ENCODE assay signal across 1 cellular context in the genomic region with DNA sequence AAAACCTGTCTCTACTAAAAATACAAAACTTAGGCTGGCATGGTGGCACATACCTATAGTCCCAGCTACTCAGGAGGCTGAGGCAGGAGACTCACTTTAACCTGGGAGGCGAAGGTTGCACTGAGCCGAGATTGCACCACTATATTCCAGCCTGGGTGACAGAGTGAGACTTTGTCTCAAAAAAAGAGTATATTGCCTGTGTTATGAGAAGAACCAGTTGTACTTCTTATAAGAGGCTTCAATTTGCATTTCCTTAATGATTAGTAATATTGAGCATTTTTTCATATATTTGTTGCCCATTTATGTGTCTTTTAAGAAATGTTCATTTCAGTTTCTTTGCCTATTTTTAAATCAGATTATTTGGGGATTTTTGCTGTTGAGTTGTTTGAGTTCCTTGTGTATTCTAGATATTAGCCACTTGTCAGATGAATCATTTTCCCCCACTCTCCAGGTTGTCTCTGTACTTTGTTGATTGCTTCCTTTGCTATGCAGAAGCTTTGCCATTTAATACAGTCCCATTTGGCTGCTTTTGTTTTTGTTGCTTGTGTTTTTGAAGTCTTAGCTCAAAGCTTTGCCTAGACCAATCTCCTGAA.
TF ChIP-seq lines count a peak whose summit lies in the region.

No MANE protein-coding gene starts in this region.

TF ChIP-seq in GM12878, 131 proteins besides CTCF, POLR2A, EP300 and RAD21 (continued from another document):
- TF ChIP-seq ZBTB33 (IDR thresholded peaks at IDR 0.05) (no peak), ZBED1 (IDR thresholded peaks at IDR 0.05; ENCODE audit: borderline replicate concordance) (no peak), RFX5 (IDR thresholded peaks at IDR 0.05; ENCODE audit: low read depth, low read length) (no peak), POLR2AphosphoS5 (IDR thresholded peaks at IDR 0.05; ENCODE audit: low read length) (no peak), CHD1 (IDR thresholded peaks at IDR 0.05; ENCODE audit: low read depth, low read length) (no peak), TARDBP (IDR thresholded peaks at IDR 0.05; ENCODE audit: borderline replicate concordance) (no peak), NFXL1 (IDR thresholded peaks at IDR 0.05; ENCODE audit: borderline replicate concordance) (no peak), FOXM1 (IDR thresholded peaks at IDR 0.05; ENCODE audit: low read depth, low read length) (peak; percentile 80), CREM (IDR thresholded peaks at IDR 0.05; ENCODE audit: low read depth) (no peak; the same call in 1 of the 2 replicates), SREBF2 (IDR thresholded peaks at IDR 0.05; ENCODE audit: low read length) (no peak), JUNB (IDR thresholded peaks at IDR 0.05) (peak; percentile 82), NR2F1 (conservative IDR thresholded peaks at IDR 0.05) (no peak), BMI1 (IDR thresholded peaks at IDR 0.05; ENCODE audit: borderline replicate concordance) (no peak), EED (IDR thresholded peaks at IDR 0.05; ENCODE audit: low read depth) (no peak), JUND (IDR thresholded peaks at IDR 0.05; ENCODE audit: low read depth, low read length) (no peak), ZNF217 (IDR thresholded peaks at IDR 0.05) (no peak), ETV6 (conservative IDR thresholded peaks at IDR 0.05 in 1 of 2, IDR thresholded peaks at IDR 0.05 in 1 of 2; ENCODE audit: borderline replicate concordance in 1 of 2, low read depth in 1 of 2) (peak in 1 of 2 experiments; percentile 47; a peak in 1 of 4 replicates), BACH1 (IDR thresholded peaks at IDR 0.05; ENCODE audit: borderline replicate concordance) (no peak), RBBP5 (conservative IDR thresholded peaks at IDR 0.05) (no peak), CREB1 (IDR thresholded peaks at IDR 0.05; ENCODE audit: low read depth) (no peak), FOS (IDR thresholded peaks at IDR 0.05; ENCODE audit: borderline replicate concordance, extremely low read depth, insufficient read length) (no peak), YY1 (IDR thresholded peaks at IDR 0.05; ENCODE audit: low read depth, low read length) (no peak), NFIC (IDR thresholded peaks at IDR 0.05; ENCODE audit: low read depth, low read length) (peak; percentile 65; the same call in 1 of the 2 replicates), CBX3 (IDR thresholded peaks at IDR 0.05; ENCODE audit: borderline replicate concordance, low read depth) (no peak), TBL1XR1 (IDR thresholded peaks at IDR 0.05; ENCODE audit: low read depth, low read length) (no peak), MTA3 (IDR thresholded peaks at IDR 0.05; ENCODE audit: borderline replicate concordance, low read length) (no peak), ZNF687 (IDR thresholded peaks at IDR 0.05) (no peak), CHD2 (IDR thresholded peaks at IDR 0.05; ENCODE audit: borderline replicate concordance, low read depth, low read length) (no peak), NBN (IDR thresholded peaks at IDR 0.05) (no peak), ZNF622 (IDR thresholded peaks at IDR 0.05) (no peak), MEF2A (IDR thresholded peaks at IDR 0.05; ENCODE audit: insufficient read depth, low read depth, low read length) (peak; percentile 88), IRF3 (IDR thresholded peaks at IDR 0.05) (no peak)
- TF ChIP-seq, protein P1, sequence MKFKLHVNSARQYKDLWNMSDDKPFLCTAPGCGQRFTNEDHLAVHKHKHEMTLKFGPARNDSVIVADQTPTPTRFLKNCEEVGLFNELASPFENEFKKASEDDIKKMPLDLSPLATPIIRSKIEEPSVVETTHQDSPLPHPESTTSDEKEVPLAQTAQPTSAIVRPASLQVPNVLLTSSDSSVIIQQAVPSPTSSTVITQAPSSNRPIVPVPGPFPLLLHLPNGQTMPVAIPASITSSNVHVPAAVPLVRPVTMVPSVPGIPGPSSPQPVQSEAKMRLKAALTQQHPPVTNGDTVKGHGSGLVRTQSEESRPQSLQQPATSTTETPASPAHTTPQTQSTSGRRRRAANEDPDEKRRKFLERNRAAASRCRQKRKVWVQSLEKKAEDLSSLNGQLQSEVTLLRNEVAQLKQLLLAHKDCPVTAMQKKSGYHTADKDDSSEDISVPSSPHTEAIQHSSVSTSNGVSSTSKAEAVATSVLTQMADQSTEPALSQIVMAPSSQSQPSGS (IDR thresholded peaks at IDR 0.05; ENCODE audit: low read length): peak; percentile 34; the same call in 1 of the 2 replicates
- TF ChIP-seq, protein P2, sequence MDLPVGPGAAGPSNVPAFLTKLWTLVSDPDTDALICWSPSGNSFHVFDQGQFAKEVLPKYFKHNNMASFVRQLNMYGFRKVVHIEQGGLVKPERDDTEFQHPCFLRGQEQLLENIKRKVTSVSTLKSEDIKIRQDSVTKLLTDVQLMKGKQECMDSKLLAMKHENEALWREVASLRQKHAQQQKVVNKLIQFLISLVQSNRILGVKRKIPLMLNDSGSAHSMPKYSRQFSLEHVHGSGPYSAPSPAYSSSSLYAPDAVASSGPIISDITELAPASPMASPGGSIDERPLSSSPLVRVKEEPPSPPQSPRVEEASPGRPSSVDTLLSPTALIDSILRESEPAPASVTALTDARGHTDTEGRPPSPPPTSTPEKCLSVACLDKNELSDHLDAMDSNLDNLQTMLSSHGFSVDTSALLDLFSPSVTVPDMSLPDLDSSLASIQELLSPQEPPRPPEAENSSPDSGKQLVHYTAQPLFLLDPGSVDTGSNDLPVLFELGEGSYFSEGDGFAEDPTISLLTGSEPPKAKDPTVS (IDR thresholded peaks at IDR 0.05; ENCODE audit: low read depth, low read length): no peak
- TF ChIP-seq, protein P3, sequence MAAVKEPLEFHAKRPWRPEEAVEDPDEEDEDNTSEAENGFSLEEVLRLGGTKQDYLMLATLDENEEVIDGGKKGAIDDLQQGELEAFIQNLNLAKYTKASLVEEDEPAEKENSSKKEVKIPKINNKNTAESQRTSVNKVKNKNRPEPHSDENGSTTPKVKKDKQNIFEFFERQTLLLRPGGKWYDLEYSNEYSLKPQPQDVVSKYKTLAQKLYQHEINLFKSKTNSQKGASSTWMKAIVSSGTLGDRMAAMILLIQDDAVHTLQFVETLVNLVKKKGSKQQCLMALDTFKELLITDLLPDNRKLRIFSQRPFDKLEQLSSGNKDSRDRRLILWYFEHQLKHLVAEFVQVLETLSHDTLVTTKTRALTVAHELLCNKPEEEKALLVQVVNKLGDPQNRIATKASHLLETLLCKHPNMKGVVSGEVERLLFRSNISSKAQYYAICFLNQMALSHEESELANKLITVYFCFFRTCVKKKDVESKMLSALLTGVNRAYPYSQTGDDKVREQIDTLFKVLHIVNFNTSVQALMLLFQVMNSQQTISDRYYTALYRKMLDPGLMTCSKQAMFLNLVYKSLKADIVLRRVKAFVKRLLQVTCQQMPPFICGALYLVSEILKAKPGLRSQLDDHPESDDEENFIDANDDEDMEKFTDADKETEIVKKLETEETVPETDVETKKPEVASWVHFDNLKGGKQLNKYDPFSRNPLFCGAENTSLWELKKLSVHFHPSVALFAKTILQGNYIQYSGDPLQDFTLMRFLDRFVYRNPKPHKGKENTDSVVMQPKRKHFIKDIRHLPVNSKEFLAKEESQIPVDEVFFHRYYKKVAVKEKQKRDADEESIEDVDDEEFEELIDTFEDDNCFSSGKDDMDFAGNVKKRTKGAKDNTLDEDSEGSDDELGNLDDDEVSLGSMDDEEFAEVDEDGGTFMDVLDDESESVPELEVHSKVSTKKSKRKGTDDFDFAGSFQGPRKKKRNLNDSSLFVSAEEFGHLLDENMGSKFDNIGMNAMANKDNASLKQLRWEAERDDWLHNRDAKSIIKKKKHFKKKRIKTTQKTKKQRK (IDR thresholded peaks at IDR 0.05; ENCODE audit: low read depth, low read length): no peak
